Comparison of ENCODE assay signal across 16 cellular contexts in the genomic region with DNA sequence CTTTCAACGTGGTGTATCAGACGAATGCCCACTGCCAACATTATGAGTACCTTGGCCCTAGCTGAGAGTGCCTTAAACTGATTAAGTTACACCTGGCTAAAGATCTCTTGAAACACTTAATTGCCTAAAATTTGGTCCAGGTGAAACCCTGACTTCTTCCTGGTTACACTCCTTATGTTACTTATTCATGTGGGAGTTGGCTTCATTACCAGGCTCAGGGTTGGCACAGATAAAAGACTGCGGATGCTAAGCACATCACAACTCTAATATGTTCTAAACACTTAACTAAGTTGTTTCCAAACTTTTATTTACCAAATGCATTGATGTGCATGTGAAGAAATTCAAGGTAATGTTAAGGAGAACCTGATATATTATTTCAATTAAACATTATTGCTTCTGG.
"Had no signal": no experiment of that assay in that cellular context is flagged by ENCODE, and none has a peak within 500 bp of the region (broad histone marks: within the 10 kb centered on the region; RNA-seq: fewer than 3 reads in every experiment).

No MANE protein-coding gene starts in this region.

- H3K27me3 ChIP-seq: gastroesophageal sphincter, heart right ventricle, right atrium auricular region, stomach, vagina had no signal

- H3K36me3 ChIP-seq: gastroesophageal sphincter, left ventricle myocardium inferior, right atrium auricular region, stomach, vagina had no signal

- H3K4me3 Mint-ChIP-seq: activated CD4-positive, alpha-beta memory T cell treated with anti-CD3 and anti-CD28 coated beads for 36 hours; activated naive CD8-positive, alpha-beta T cell; dendritic cell treated with granulocyte-macrophage colony-stimulating factor and Interleukin-4, amounts not matched to agents 40 ng/mL and 50 ng/mL, for 4 days; neural crest cell had no signal

- H3K9me3 Mint-ChIP-seq: activated CD4-positive, alpha-beta memory T cell treated with anti-CD3 and anti-CD28 coated beads for 36 hours; dendritic cell treated with granulocyte-macrophage colony-stimulating factor and Interleukin-4, amounts not matched to agents 40 ng/mL and 50 ng/mL, for 4 days; neural crest cell had no signal

- H3K27ac Mint-ChIP-seq: activated CD4-positive, alpha-beta memory T cell treated with anti-CD3 and anti-CD28 coated beads for 36 hours; activated naive CD8-positive, alpha-beta T cell; dendritic cell treated with granulocyte-macrophage colony-stimulating factor and Interleukin-4, amounts not matched to agents 40 ng/mL and 50 ng/mL, for 4 days; progenitor cell of endocrine pancreas had no signal

- H3K4me3 ChIP-seq: gastroesophageal sphincter, heart right ventricle, left ventricle myocardium inferior, right atrium auricular region, stomach, vagina had no signal

- H3K9me3 ChIP-seq: gastroesophageal sphincter, heart right ventricle, left ventricle myocardium inferior, right atrium auricular region, stomach, vagina had no signal

- H3K27ac ChIP-seq: gastroesophageal sphincter, right atrium auricular region, stomach, vagina had no signal

- H3K27me3 Mint-ChIP-seq: activated CD4-positive, alpha-beta memory T cell treated with anti-CD3 and anti-CD28 coated beads for 36 hours; activated naive CD8-positive, alpha-beta T cell; dendritic cell treated with granulocyte-macrophage colony-stimulating factor and Interleukin-4, amounts not matched to agents 40 ng/mL and 50 ng/mL, for 4 days; progenitor cell of endocrine pancreas had no signal

- DNase-seq: activated CD4-positive, alpha-beta memory T cell treated with anti-CD3 and anti-CD28 coated beads for 36 hours; activated CD4-positive, alpha-beta T cell treated with anti-CD3 and anti-CD28 coated beads for 4 hours; effector CD8-positive, alpha-beta T cell; heart right ventricle; left ventricle myocardium inferior; mammary epithelial cell; stimulated activated CD4-positive, alpha-beta T cell treated with anti-CD3 and anti-CD28 coated beads, Interleukin-2, amount 100 ng/mL, for 24 hours; stomach; trophoblast cell had no signal

- H3K36me3 Mint-ChIP-seq: activated CD4-positive, alpha-beta memory T cell treated with anti-CD3 and anti-CD28 coated beads for 36 hours; activated naive CD8-positive, alpha-beta T cell had no signal
